ENCODE assay signal across 17 cellular contexts in genomic region chr13:72341904-72342303, GRCh38.
"Had no signal": no experiment of that assay in that cellular context is flagged by ENCODE, and none has a peak within 500 bp of the region (broad histone marks: within the 10 kb centered on the region; RNA-seq: fewer than 3 reads in every experiment).

No MANE protein-coding gene starts in this region.

- H3K36me3 Mint-ChIP-seq: brain had no signal

- H3K4me3 Mint-ChIP-seq: activated CD4-positive, alpha-beta T cell treated with anti-CD3 and anti-CD28 coated beads, Interleukin-2, amount 10 ng/mL, durations not matched to agents 7 days and 5 days; activated CD8-positive, alpha-beta T cell treated with anti-CD3 and anti-CD28 coated beads, Interleukin-2, amount 10 ng/mL, durations not matched to agents 7 days and 5 days; activated naive CD4-positive, alpha-beta T cell treated with anti-CD3 and anti-CD28 coated beads for 36 hours; activated T-cell treated with anti-CD3 and anti-CD28 coated beads, Interleukin-2, amount 50 U/mL, for 24 hours; brain; central memory CD8-positive, alpha-beta T cell; natural killer cell treated with Interleukin-12 subunit alpha and Interleukin-12 subunit beta and Interleukin-15 and Interleukin-18, amount 100 ng/mL, for 72 hours had no signal

- H3K27me3 Mint-ChIP-seq: activated CD4-positive, alpha-beta T cell treated with anti-CD3 and anti-CD28 coated beads, Interleukin-2, amount 10 ng/mL, durations not matched to agents 7 days and 5 days; activated T-cell treated with anti-CD3 and anti-CD28 coated beads, Interleukin-2, amount 50 U/mL, for 24 hours; brain; central memory CD8-positive, alpha-beta T cell; natural killer cell treated with Interleukin-12 subunit alpha and Interleukin-12 subunit beta and Interleukin-15 and Interleukin-18, amount 100 ng/mL, for 72 hours had no signal

- H3K9me3 Mint-ChIP-seq: activated CD4-positive, alpha-beta T cell treated with anti-CD3 and anti-CD28 coated beads, Interleukin-2, amount 10 ng/mL, durations not matched to agents 7 days and 5 days; activated T-helper 2 cell treated with anti-CD3 and anti-CD28 coated beads, Interferon-gamma antibody, Interleukin-2, Interleukin-4, amounts not matched to agents 10 μg/mL and 5 μg/mL and 100 μg/mL, durations not matched to agents 14 hours and 24 hours and 36 hours had no signal

- DNase-seq: activated CD4-positive, alpha-beta T cell treated with anti-CD3 and anti-CD28 coated beads, Interleukin-2, amount 10 ng/mL, durations not matched to agents 7 days and 5 days; activated CD8-positive, alpha-beta T cell treated with anti-CD3 and anti-CD28 coated beads, Interleukin-2, amount 10 ng/mL, durations not matched to agents 7 days and 5 days; activated naive CD4-positive, alpha-beta T cell treated with anti-CD3 and anti-CD28 coated beads for 36 hours; activated T-cell treated with anti-CD3 and anti-CD28 coated beads, Interleukin-2, amount 50 U/mL, for 24 hours; anterior cingulate cortex; colonic mucosa; erythroblast; lower lobe of right lung; sigmoid colon; stimulated activated CD8-positive, alpha-beta memory T cell treated with anti-CD3 and anti-CD28 coated beads, Interleukin-4, amount 100 ng/mL, for 48 hours; stimulated activated naive CD4-positive, alpha-beta T cell treated with Interleukin-2 at 50 U/mL for 16 hours; tibial artery had no signal

- H3K36me3 ChIP-seq: colonic mucosa, lower lobe of right lung, sigmoid colon, tibial artery had no signal

- ATAC-seq: activated CD4-positive, CD25-positive, alpha-beta regulatory T cell treated with anti-CD3 and anti-CD28 coated beads, Interleukin-2, amount 50 U/mL, for 24 hours; activated CD8-positive, alpha-beta T cell treated with anti-CD3 and anti-CD28 coated beads, Interleukin-2, amount 10 ng/mL, durations not matched to agents 7 days and 5 days; natural killer cell treated with Interleukin-12 subunit alpha and Interleukin-12 subunit beta and Interleukin-15 and Interleukin-18, amount 100 ng/mL, for 72 hours had no signal

- H3K27me3 ChIP-seq: colonic mucosa, sigmoid colon, tibial artery had no signal

- H3K27ac ChIP-seq: colonic mucosa, lower lobe of right lung, sigmoid colon, tibial artery had no signal

- H3K27ac Mint-ChIP-seq: activated CD4-positive, alpha-beta T cell treated with anti-CD3 and anti-CD28 coated beads, Interleukin-2, amount 10 ng/mL, durations not matched to agents 7 days and 5 days; activated CD8-positive, alpha-beta T cell treated with anti-CD3 and anti-CD28 coated beads, Interleukin-2, amount 10 ng/mL, durations not matched to agents 7 days and 5 days; activated naive CD4-positive, alpha-beta T cell treated with anti-CD3 and anti-CD28 coated beads for 36 hours; activated T-cell treated with anti-CD3 and anti-CD28 coated beads, Interleukin-2, amount 50 U/mL, for 24 hours; activated T-helper 2 cell treated with anti-CD3 and anti-CD28 coated beads, Interferon-gamma antibody, Interleukin-2, Interleukin-4, amounts not matched to agents 10 μg/mL and 5 μg/mL and 100 μg/mL, durations not matched to agents 14 hours and 24 hours and 36 hours; brain; natural killer cell treated with Interleukin-12 subunit alpha and Interleukin-12 subunit beta and Interleukin-15 and Interleukin-18, amount 100 ng/mL, for 72 hours had no signal

- H3K4me1 ChIP-seq: colonic mucosa, lower lobe of right lung, sigmoid colon, tibial artery had no signal

- H3K9me3 ChIP-seq: colonic mucosa, lower lobe of right lung, sigmoid colon, tibial artery had no signal

- H3K4me3 ChIP-seq: colonic mucosa, lower lobe of right lung, sigmoid colon, tibial artery had no signal

- H3K4me1 Mint-ChIP-seq: activated CD4-positive, alpha-beta T cell treated with anti-CD3 and anti-CD28 coated beads, Interleukin-2, amount 10 ng/mL, durations not matched to agents 7 days and 5 days; brain; central memory CD8-positive, alpha-beta T cell had no signal
